21 cellular contexts compared by ENCODE assay signal in genomic region chr9:97801180-97801579, GRCh38. TPM values are rescaled to one million over a fixed set of nuclear protein-coding genes. Genes with fewer than 3 reads are reported as not detected.
"Had no signal": no experiment of that assay in that cellular context is flagged by ENCODE, and none has a peak within 500 bp of the region (broad histone marks: within the 10 kb centered on the region; RNA-seq: fewer than 3 reads in every experiment).

No MANE protein-coding gene starts in this region.

- ATAC-seq: Panc1 had no signal

- H3K36me3 ChIP-seq: MG63 had no signal

- H3K27me3 ChIP-seq: MG63 had no signal

- H3K4me3 ChIP-seq: MG63 had no signal

- DNase-seq: Karpas-422, KG1, MG63, NCI-H1092, NCI-H1105 treated with DMSO at 0.1 percent for 48 hours, NCI-H1417 treated with DMSO at 0.1 percent for 48 hours, NCI-H146, NCI-H1694 treated with DMSO at 0.1 percent for 48 hours, NCI-H2029, NCI-H2081 treated with DMSO at 0.1 percent for 48 hours, NCI-H2171, NCI-H226, NCI-H446, NCI-H510A, NCI-H524 treated with DMSO at 0.1 percent for 48 hours, NCI-H69, NCI-H774, SHP77, SK-N-SH had no signal

- H3K9me2 ChIP-seq: SK-N-SH had no signal

- H3K9ac ChIP-seq: SK-N-SH had no signal

- H3K9me3 ChIP-seq: MG63, SK-N-SH had no signal

RNA-seq across cellular contexts. Expression of gene FOXE1, which starts 51.8 kb away (rescaled TPM):
- total RNA-seq: HT-29 had no signal
